ENCODE assay signal across 1 cellular context in the genomic region with DNA sequence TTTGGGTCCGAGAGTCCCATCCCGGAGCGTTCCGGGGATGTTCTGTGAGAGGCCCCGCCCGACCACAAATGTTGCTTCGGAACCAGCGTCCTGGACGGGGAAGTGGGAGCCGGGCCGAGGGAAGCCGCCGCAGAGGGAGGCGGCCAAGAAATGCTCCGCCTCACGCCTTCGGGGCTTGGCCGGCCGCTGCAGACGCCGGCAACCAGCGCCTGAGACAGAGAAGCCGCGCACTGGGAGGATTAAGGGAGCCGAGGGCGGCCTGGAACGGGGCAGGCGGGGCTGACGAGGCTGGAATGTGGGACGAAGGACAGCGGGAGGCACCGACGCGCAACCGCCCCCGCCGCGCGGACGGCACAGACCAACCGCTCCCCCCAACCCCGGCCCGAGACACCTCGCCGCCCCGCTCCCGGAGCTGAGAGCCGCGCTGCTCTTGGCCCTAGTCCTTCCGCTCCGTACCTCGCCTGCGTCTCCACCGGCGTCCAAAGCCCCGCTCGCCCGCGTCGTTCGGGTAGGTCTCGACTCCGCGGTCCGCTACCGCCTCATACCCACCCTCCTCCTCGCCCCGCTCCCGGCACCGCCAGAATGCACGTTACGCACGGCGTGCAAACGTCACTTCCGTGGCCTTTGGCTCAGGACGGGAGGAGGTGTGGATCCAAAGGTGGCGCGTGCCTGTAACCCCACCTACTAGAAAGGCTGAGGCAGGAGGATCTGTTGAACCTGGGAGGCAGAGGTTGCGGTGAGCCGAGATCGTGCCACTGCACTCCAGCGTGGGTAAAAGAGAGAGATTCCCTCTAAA.
TF ChIP-seq lines count a peak whose summit lies in the region.

No MANE protein-coding gene starts in this region.

TF ChIP-seq in K562, 482 proteins besides CTCF, POLR2A, EP300 and RAD21 (continued from another document and continues in another):
- TF ChIP-seq, protein P1, sequence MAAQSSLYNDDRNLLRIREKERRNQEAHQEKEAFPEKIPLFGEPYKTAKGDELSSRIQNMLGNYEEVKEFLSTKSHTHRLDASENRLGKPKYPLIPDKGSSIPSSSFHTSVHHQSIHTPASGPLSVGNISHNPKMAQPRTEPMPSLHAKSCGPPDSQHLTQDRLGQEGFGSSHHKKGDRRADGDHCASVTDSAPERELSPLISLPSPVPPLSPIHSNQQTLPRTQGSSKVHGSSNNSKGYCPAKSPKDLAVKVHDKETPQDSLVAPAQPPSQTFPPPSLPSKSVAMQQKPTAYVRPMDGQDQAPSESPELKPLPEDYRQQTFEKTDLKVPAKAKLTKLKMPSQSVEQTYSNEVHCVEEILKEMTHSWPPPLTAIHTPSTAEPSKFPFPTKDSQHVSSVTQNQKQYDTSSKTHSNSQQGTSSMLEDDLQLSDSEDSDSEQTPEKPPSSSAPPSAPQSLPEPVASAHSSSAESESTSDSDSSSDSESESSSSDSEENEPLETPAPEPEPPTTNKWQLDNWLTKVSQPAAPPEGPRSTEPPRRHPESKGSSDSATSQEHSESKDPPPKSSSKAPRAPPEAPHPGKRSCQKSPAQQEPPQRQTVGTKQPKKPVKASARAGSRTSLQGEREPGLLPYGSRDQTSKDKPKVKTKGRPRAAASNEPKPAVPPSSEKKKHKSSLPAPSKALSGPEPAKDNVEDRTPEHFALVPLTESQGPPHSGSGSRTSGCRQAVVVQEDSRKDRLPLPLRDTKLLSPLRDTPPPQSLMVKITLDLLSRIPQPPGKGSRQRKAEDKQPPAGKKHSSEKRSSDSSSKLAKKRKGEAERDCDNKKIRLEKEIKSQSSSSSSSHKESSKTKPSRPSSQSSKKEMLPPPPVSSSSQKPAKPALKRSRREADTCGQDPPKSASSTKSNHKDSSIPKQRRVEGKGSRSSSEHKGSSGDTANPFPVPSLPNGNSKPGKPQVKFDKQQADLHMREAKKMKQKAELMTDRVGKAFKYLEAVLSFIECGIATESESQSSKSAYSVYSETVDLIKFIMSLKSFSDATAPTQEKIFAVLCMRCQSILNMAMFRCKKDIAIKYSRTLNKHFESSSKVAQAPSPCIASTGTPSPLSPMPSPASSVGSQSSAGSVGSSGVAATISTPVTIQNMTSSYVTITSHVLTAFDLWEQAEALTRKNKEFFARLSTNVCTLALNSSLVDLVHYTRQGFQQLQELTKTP (IDR thresholded peaks at IDR 0.05; ENCODE audit: low read depth in 1 of 2, partially characterized antibody in 2 of 2), result peak; percentile 56 to 67
- TF ChIP-seq LEF1 (IDR thresholded peaks at IDR 0.05), result no peak
- no peak for TF ChIP-seq HMG20B (CRISPR knock-in tag; IDR thresholded peaks at IDR 0.05)
- no peak for TF ChIP-seq CBFA2T3 (IDR thresholded peaks at IDR 0.05)
- TF ChIP-seq HSF4 (CRISPR knock-in tag; IDR thresholded peaks at IDR 0.05; ENCODE audit: borderline replicate concordance), result no peak
- peak; percentile 14; the same call in 1 of the 2 replicates for TF ChIP-seq ZNF316 (IDR thresholded peaks at IDR 0.05)
- TF ChIP-seq SIN3A (IDR thresholded peaks at IDR 0.05; ENCODE audit: borderline replicate concordance in 2 of 2, control insufficient read depth in 1 of 2, low read depth in 2 of 2, low read length in 2 of 2), result peak; percentile 66 to 77; a peak in 3 of 4 replicates
- TF ChIP-seq SUPT5H (IDR thresholded peaks at IDR 0.05), result peak; percentile 98
- TF ChIP-seq, protein P2, sequence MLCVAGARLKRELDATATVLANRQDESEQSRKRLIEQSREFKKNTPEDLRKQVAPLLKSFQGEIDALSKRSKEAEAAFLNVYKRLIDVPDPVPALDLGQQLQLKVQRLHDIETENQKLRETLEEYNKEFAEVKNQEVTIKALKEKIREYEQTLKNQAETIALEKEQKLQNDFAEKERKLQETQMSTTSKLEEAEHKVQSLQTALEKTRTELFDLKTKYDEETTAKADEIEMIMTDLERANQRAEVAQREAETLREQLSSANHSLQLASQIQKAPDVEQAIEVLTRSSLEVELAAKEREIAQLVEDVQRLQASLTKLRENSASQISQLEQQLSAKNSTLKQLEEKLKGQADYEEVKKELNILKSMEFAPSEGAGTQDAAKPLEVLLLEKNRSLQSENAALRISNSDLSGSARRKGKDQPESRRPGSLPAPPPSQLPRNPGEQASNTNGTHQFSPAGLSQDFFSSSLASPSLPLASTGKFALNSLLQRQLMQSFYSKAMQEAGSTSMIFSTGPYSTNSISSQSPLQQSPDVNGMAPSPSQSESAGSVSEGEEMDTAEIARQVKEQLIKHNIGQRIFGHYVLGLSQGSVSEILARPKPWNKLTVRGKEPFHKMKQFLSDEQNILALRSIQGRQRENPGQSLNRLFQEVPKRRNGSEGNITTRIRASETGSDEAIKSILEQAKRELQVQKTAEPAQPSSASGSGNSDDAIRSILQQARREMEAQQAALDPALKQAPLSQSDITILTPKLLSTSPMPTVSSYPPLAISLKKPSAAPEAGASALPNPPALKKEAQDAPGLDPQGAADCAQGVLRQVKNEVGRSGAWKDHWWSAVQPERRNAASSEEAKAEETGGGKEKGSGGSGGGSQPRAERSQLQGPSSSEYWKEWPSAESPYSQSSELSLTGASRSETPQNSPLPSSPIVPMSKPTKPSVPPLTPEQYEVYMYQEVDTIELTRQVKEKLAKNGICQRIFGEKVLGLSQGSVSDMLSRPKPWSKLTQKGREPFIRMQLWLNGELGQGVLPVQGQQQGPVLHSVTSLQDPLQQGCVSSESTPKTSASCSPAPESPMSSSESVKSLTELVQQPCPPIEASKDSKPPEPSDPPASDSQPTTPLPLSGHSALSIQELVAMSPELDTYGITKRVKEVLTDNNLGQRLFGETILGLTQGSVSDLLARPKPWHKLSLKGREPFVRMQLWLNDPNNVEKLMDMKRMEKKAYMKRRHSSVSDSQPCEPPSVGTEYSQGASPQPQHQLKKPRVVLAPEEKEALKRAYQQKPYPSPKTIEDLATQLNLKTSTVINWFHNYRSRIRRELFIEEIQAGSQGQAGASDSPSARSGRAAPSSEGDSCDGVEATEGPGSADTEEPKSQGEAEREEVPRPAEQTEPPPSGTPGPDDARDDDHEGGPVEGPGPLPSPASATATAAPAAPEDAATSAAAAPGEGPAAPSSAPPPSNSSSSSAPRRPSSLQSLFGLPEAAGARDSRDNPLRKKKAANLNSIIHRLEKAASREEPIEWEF (CRISPR knock-in tag; IDR thresholded peaks at IDR 0.05), result no peak
- no peak for TF ChIP-seq ZNF140 (CRISPR knock-in tag; IDR thresholded peaks at IDR 0.05)
- no peak for TF ChIP-seq NFATC3 (IDR thresholded peaks at IDR 0.05)
- no peak for TF ChIP-seq ESRRB (CRISPR knock-in tag; IDR thresholded peaks at IDR 0.05; ENCODE audit: borderline replicate concordance)
- no peak for TF ChIP-seq RHOXF2B (CRISPR knock-in tag; conservative IDR thresholded peaks at IDR 0.05)
- peak; percentile 84 for TF ChIP-seq ZBTB12 (CRISPR knock-in tag; IDR thresholded peaks at IDR 0.05)
- no peak for TF ChIP-seq TAF15 (IDR thresholded peaks at IDR 0.05; ENCODE audit: low read depth, low read length)
- peak; percentile 96 for TF ChIP-seq RBBP5 (IDR thresholded peaks at IDR 0.05; ENCODE audit: borderline replicate concordance, insufficient read depth, low read length, poor library complexity, severe bottlenecking)
- peak; percentile 28; the same call in 1 of the 2 replicates for TF ChIP-seq USF2 (CRISPR knock-in tag; IDR thresholded peaks at IDR 0.05)
- TF ChIP-seq ZNF75A (CRISPR knock-in tag; IDR thresholded peaks at IDR 0.05), result no peak
- no peak for TF ChIP-seq ZNF282 (CRISPR knock-in tag; IDR thresholded peaks at IDR 0.05)
- TF ChIP-seq BCOR (IDR thresholded peaks at IDR 0.05), result peak; percentile 75; the same call in 1 of the 2 replicates
- 0 out of 2 replicates have a peak, but pooled peaks have one; percentile 72 for TF ChIP-seq SMARCE1 (IDR thresholded peaks at IDR 0.05)
- TF ChIP-seq ZNF146 (CRISPR knock-in tag; IDR thresholded peaks at IDR 0.05; ENCODE audit: unreplicated experiment), result no peak
- TF ChIP-seq HMG20A (CRISPR knock-in tag; conservative IDR thresholded peaks at IDR 0.05), result no peak
- peak; percentile 67 for TF ChIP-seq KAT7 (CRISPR knock-in tag; IDR thresholded peaks at IDR 0.05; ENCODE audit: borderline replicate concordance)
- no peak for TF ChIP-seq STAT5B (CRISPR knock-in tag; IDR thresholded peaks at IDR 0.05)
- peak in 1 of 2 experiments; percentile 94; a peak in 2 of 4 replicates for TF ChIP-seq TEAD1 (CRISPR knock-in tag; IDR thresholded peaks at IDR 0.05)
- TF ChIP-seq HIVEP1 (CRISPR knock-in tag; IDR thresholded peaks at IDR 0.05), result no peak
- peak; percentile 59; the same call in 1 of the 2 replicates for TF ChIP-seq EHMT2 (IDR thresholded peaks at IDR 0.05)
- TF ChIP-seq KAT8 (IDR thresholded peaks at IDR 0.05; ENCODE audit: low read depth), result no peak
- no peak for TF ChIP-seq SLC30A9 (CRISPR knock-in tag; IDR thresholded peaks at IDR 0.05)
- no peak for TF ChIP-seq ZNF444 (CRISPR knock-in tag; IDR thresholded peaks at IDR 0.05)
- peak; percentile 71 for TF ChIP-seq TOE1 (IDR thresholded peaks at IDR 0.05; ENCODE audit: borderline replicate concordance)
- no peak for TF ChIP-seq TOE1 (CRISPR knock-in tag; IDR thresholded peaks at IDR 0.05; ENCODE audit: borderline replicate concordance, low read depth)
- peak; percentile 41 for TF ChIP-seq U2AF1 (optimal IDR thresholded peaks at IDR 0.05; ENCODE audit: low read depth, low read length)
- peak; percentile 80; the same call in 1 of the 2 replicates for TF ChIP-seq MTA3 (IDR thresholded peaks at IDR 0.05; ENCODE audit: borderline replicate concordance)
- TF ChIP-seq KDM5B (IDR thresholded peaks at IDR 0.05; ENCODE audit: insufficient replicate concordance, low read depth, low read length), result peak; percentile 86
- TF ChIP-seq ZNF551 (CRISPR knock-in tag; IDR thresholded peaks at IDR 0.05), result no peak
- TF ChIP-seq POLR3A (IDR thresholded peaks at IDR 0.05; ENCODE audit: borderline replicate concordance, extremely low read depth, insufficient read depth, insufficient read length), result no peak
- no peak for TF ChIP-seq SRSF1 (IDR thresholded peaks at IDR 0.05; ENCODE audit: low read depth, low read length)
- TF ChIP-seq ZKSCAN1 (IDR thresholded peaks at IDR 0.05; ENCODE audit: low read depth, low read length), result 0 out of 2 replicates have a peak, but pooled peaks have one; percentile 12
- peak; percentile 59; the same call in 1 of the 2 replicates for TF ChIP-seq CC2D1A (IDR thresholded peaks at IDR 0.05)
- TF ChIP-seq, protein P3, sequence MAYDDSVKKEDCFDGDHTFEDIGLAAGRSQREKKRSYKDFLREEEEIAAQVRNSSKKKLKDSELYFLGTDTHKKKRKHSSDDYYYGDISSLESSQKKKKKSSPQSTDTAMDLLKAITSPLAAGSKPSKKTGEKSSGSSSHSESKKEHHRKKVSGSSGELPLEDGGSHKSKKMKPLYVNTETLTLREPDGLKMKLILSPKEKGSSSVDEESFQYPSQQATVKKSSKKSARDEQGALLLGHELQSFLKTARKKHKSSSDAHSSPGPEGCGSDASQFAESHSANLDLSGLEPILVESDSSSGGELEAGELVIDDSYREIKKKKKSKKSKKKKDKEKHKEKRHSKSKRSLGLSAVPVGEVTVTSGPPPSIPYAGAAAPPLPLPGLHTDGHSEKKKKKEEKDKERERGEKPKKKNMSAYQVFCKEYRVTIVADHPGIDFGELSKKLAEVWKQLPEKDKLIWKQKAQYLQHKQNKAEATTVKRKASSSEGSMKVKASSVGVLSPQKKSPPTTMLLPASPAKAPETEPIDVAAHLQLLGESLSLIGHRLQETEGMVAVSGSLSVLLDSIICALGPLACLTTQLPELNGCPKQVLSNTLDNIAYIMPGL (CRISPR knock-in tag; IDR thresholded peaks at IDR 0.05), result peak; percentile 97
- TF ChIP-seq SIX5 (IDR thresholded peaks at IDR 0.05; ENCODE audit: borderline replicate concordance in 1 of 2, insufficient read depth in 1 of 2, low read depth in 1 of 2, low read length in 2 of 2), result no peak
- TF ChIP-seq ZFP1 (CRISPR knock-in tag; IDR thresholded peaks at IDR 0.05), result no peak
- peak; percentile 55 for TF ChIP-seq SPI1 (IDR thresholded peaks at IDR 0.05; ENCODE audit: borderline replicate concordance, low read depth, low read length)
- TF ChIP-seq, protein P4, sequence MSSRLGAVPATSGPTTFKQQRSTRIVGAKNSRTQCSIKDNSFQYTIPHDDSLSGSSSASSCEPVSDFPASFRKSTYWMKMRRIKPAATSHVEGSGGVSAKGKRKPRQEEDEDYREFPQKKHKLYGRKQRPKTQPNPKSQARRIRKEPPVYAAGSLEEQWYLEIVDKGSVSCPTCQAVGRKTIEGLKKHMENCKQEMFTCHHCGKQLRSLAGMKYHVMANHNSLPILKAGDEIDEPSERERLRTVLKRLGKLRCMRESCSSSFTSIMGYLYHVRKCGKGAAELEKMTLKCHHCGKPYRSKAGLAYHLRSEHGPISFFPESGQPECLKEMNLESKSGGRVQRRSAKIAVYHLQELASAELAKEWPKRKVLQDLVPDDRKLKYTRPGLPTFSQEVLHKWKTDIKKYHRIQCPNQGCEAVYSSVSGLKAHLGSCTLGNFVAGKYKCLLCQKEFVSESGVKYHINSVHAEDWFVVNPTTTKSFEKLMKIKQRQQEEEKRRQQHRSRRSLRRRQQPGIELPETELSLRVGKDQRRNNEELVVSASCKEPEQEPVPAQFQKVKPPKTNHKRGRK (tag; IDR thresholded peaks at IDR 0.05), result no peak
- TF ChIP-seq ZNF324 (CRISPR knock-in tag; IDR thresholded peaks at IDR 0.05), result no peak
- peak; percentile 65 for TF ChIP-seq ZNF263 (CRISPR knock-in tag; IDR thresholded peaks at IDR 0.05; ENCODE audit: borderline replicate concordance)
- no peak for TF ChIP-seq ETS2 (tag; IDR thresholded peaks at IDR 0.05; ENCODE audit: borderline replicate concordance, poor library complexity, severe bottlenecking)
- no peak for TF ChIP-seq PHB2 (IDR thresholded peaks at IDR 0.05; ENCODE audit: low read depth)
- peak; percentile 12; the same call in 1 of the 2 replicates for TF ChIP-seq ELF4 (CRISPR knock-in tag; IDR thresholded peaks at IDR 0.05)
- TF ChIP-seq RBM17 (IDR thresholded peaks at IDR 0.05; ENCODE audit: borderline replicate concordance, low read depth, low read length), result no peak
- TF ChIP-seq ZNF589 (CRISPR knock-in tag; IDR thresholded peaks at IDR 0.05; ENCODE audit: low read depth), result no peak
- no peak for TF ChIP-seq TRIM28 (IDR thresholded peaks at IDR 0.05)
